ENCODE assay signal across 8 cellular contexts in the genomic region with DNA sequence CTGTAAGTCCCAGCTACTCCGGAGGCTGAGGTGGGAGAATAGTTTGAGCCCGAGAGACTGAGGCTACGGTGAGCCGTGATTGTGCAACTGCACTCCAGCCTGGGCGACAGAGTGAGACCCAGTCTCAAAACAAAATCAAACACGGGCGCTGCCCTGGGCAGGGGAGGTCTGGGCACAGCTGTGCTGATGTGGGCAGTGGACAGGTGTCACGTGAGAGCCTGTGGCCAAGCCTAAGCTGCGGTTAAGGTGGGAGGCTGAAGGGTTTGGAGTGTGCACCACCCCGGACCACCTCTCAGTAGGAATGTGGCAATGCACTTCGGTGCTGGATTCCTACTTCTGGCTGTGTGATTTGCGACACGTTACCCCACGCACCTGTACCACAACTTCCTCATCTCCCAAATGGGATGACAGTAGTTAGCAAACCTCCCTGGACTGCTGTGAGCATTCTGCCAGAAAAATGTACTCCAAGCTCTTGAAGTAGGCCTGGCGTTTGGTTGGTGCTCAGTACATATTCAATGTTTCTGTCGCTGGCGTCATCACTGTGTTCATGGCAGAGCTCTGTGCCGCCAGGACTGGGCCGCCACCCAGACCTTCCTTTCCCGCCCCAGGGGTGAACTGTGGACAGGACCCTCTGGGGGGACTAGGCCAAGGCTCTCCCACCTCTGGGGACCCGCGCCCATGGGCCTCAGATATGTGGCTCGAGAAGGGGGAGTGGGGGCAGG. TPM values are rescaled to one million over a fixed set of nuclear protein-coding genes. Genes with fewer than 3 reads are reported as not detected.
DNase-seq lines count a peak whose midpoint lies in the region; ATAC-seq, FAIRE-seq and TF ChIP-seq lines count a peak whose summit lies in the region.

No MANE protein-coding gene starts in this region.

- peak overlapping the region; percentile 97 for H2AFZ ChIP-seq in MM.1S (ENCODE audit: low read length)

- H3K4me1 ChIP-seq in CD8-positive, alpha-beta T cell (ENCODE audit: insufficient read depth, low read length), result peaks cover 21% of the 10 kb centered on the region
- H3K4me1 ChIP-seq in MM.1S (ENCODE audit: low read length), result peaks cover 5% of the 10 kb centered on the region

- H3K4me3 Mint-ChIP-seq in CD8-positive, alpha-beta T cell, result peak overlapping the region; percentile 87

- H3K27me3 Mint-ChIP-seq in CD8-positive, alpha-beta T cell (ENCODE audit: low read depth), result no peaks in the 10 kb centered on the region

- no peak for TF ChIP-seq CTCF in CD8-positive, alpha-beta T cell (IDR thresholded peaks at IDR 0.05)
- TF ChIP-seq CTCF in MM.1S (IDR thresholded peaks at IDR 0.05; ENCODE audit: low read length), result no peak
- TF ChIP-seq CTCF in epithelial cell of proximal tubule (conservative IDR thresholded peaks at IDR 0.05; ENCODE audit: low read depth, low read length), result no peak
- TF ChIP-seq CTCF in omental fat pad (IDR thresholded peaks at IDR 0.05), result no peak

- no peak for FAIRE-seq in H54 (lab: Jason Lieb, UNC)

- no peak for ATAC-seq in CD8-positive, alpha-beta T cell
- peak; percentile 5 for ATAC-seq in omental fat pad (ENCODE audit: low FRiP score)
- ATAC-seq in GM21528 (IDR thresholded peaks at IDR 0.05; ENCODE audit: low FRiP score, unreplicated experiment), result no peak

- no peaks in the 10 kb centered on the region for H3K9me2 ChIP-seq in MM.1S (replicated peaks; ENCODE audit: insufficient read depth, low read length)

- peak overlapping the region; percentile 76; the same call in 1 of the 2 replicates for H3K9ac ChIP-seq in MM.1S (ENCODE audit: low read length)

- H3K27ac ChIP-seq in CD8-positive, alpha-beta T cell (ENCODE audit: low read depth, low read length), result peak overlapping the region; percentile 46
- H3K27ac ChIP-seq in MM.1S (ENCODE audit: low read length), result no peak overlapping the region

- TF ChIP-seq POLR2A in H54 (IDR thresholded peaks at IDR 0.05; ENCODE audit: low read depth, low read length), result no peak

- H3K4me2 ChIP-seq in MM.1S (ENCODE audit: low read depth, low read length), result peak overlapping the region; percentile 86

- H3K36me3 Mint-ChIP-seq in CD8-positive, alpha-beta T cell, result no peaks in the 10 kb centered on the region

- no peaks in the 10 kb centered on the region for H3K9me3 ChIP-seq in CD8-positive, alpha-beta T cell (ENCODE audit: low read length)
- no peaks in the 10 kb centered on the region for H3K9me3 ChIP-seq in MM.1S (replicated peaks; ENCODE audit: insufficient read depth, low read length)

- peak overlapping the region; percentile 95 for H3K27ac Mint-ChIP-seq in CD8-positive, alpha-beta T cell

- H3K36me3 ChIP-seq in CD8-positive, alpha-beta T cell (ENCODE audit: insufficient read depth, low read length), result no peaks in the 10 kb centered on the region
- no peaks in the 10 kb centered on the region for H3K36me3 ChIP-seq in MM.1S (replicated peaks; ENCODE audit: insufficient read depth, low read length)

- no peak for DNase-seq in CD8-positive, alpha-beta T cell
- DNase-seq in MM.1S (no peak), epithelial cell of proximal tubule (ENCODE audit: low read depth) (no peak), omental fat pad (ENCODE audit: low spot score) (no peak), islet precursor cell (no peak), H54 (ENCODE audit: insufficient read length, low spot score) (no peak), inferior parietal cortex (ENCODE audit: extremely low spot score) (no peak)

- H4K20me1 ChIP-seq in MM.1S (ENCODE audit: insufficient read depth, low read length), result no peaks in the 10 kb centered on the region

- peaks cover 3% of the 10 kb centered on the region for H3K9me3 Mint-ChIP-seq in CD8-positive, alpha-beta T cell

- POLR2A ChIA-PET in CD8-positive, alpha-beta T cell (lab: Charles Lee), result interaction anchor here (0.9 to 2.4 kb wide), 4 partner anchors 10 to 310 kb away, joined by 3 to 17 read pairs (median 6); no protein-coding TSS in a partner anchor

- H3F3A ChIP-seq in MM.1S (ENCODE audit: insufficient read depth, low read length), result 0 out of 2 replicates have a peak, but pooled peaks cover 2% of the 10 kb centered on the region

- CTCF ChIA-PET in CD8-positive, alpha-beta T cell (lab: Charles Lee), result interaction anchor here (1.2 to 2.3 kb wide), 3 partner anchors 12 to 75 kb away, joined by 3 to 9 read pairs (median 3); no protein-coding TSS in a partner anchor

- H3K79me2 ChIP-seq in MM.1S (ENCODE audit: low read length), result peaks cover 4% of the 10 kb centered on the region; the same call in 1 of the 2 replicates

- intact Hi-C loops in CD8-positive, alpha-beta T cell (cut with DNase I, micrococcal nuclease), result loop anchor here in 1 of 2 experiments (5.0 to 10.0 kb wide), 2 partner anchors 98 to 276 kb away; a partner anchor contains a TSS

- H3K27me3 ChIP-seq in CD8-positive, alpha-beta T cell (ENCODE audit: insufficient read depth, low read length), result no peaks in the 10 kb centered on the region
- no peaks in the 10 kb centered on the region for H3K27me3 ChIP-seq in MM.1S (replicated peaks; ENCODE audit: insufficient read depth, low read length)

- peaks cover 32% of the 10 kb centered on the region for H3K4me1 Mint-ChIP-seq in CD8-positive, alpha-beta T cell (ENCODE audit: low read depth)

- peak overlapping the region; percentile 69 for H3K4me3 ChIP-seq in CD8-positive, alpha-beta T cell (ENCODE audit: low read depth, low read length)
- peak overlapping the region; percentile 99 for H3K4me3 ChIP-seq in MM.1S (ENCODE audit: low read length)
- peak overlapping the region; percentile 85 for H3K4me3 ChIP-seq in epithelial cell of proximal tubule (ENCODE audit: low read depth, low read length)

RNA-seq across cellular contexts. Expression of a gene that starts 0.8 kb away (rescaled TPM):
- total RNA-seq in CD8-positive, alpha-beta T cell, result 1 to 10 TPM; 1.9 to 2.1 TPM
- 14.4 and 26.4 TPM in 2 replicates for total RNA-seq in epithelial cell of proximal tubule
- 1 to 10 TPM; 3.2 to 8.8 (median 5.9) TPM for total RNA-seq in omental fat pad

RNA-seq across cellular contexts. Expression of a gene that starts 44.5 kb away (rescaled TPM):
- total RNA-seq in CD8-positive, alpha-beta T cell, result 1 to 10 TPM; 2.6 to 2.7 TPM
- 12.6 and 15.0 TPM in 2 replicates for total RNA-seq in epithelial cell of proximal tubule
- 10 to 100 TPM in 2 of 4 donors, 1 to 10 TPM in 2; 9.4 to 17.9 (median 12.3) TPM for total RNA-seq in omental fat pad
